In the genomic region with DNA sequence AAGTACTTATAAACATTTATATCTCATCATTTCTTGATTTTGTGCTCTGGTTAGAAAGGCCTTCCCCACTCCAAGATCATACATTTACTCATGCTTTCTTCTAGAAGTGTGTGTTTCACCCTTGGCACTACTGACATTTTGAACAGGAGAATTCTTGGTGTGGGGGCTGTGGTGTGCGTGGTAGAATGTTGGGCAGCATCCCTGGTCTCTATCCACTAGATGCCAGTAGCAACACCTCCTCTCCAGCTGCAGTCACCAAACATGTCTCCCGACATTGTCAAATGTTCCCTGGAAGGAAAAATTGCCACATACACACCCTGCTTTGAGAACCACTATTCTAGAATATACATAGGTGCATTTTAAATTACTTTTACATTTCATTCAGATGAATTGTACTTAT, we compare ENCODE assay signal across 1 cellular context.
TF ChIP-seq lines count a peak whose summit lies in the region.

No MANE protein-coding gene starts in this region.

TF ChIP-seq in HepG2, 621 proteins besides CTCF, POLR2A, EP300 and RAD21:
- TF ChIP-seq CBX2 (IDR thresholded peaks at IDR 0.05; ENCODE audit: low read depth, low read length) (0 out of 2 replicates have a peak, but pooled peaks have one; percentile 75), CBX2 (CRISPR knock-in tag; IDR thresholded peaks at IDR 0.05; ENCODE audit: low read depth) (no peak), MXI1 (IDR thresholded peaks at IDR 0.05; ENCODE audit: borderline replicate concordance, low read depth, low read length) (no peak), KLF13 (CRISPR knock-in tag; IDR thresholded peaks at IDR 0.05) (no peak), SAP130 (CRISPR knock-in tag; IDR thresholded peaks at IDR 0.05; ENCODE audit: low read depth) (0 out of 2 replicates have a peak, but pooled peaks have one; percentile 10), ZFP37 (CRISPR knock-in tag; IDR thresholded peaks at IDR 0.05; ENCODE audit: borderline replicate concordance) (no peak), RNF2 (conservative IDR thresholded peaks at IDR 0.05; ENCODE audit: low read depth) (0 out of 2 replicates have a peak, but pooled peaks have one; percentile 64), JUNB (CRISPR knock-in tag; IDR thresholded peaks at IDR 0.05; ENCODE audit: borderline replicate concordance) (no peak), SMC3 (IDR thresholded peaks at IDR 0.05; ENCODE audit: low read length) (peak; percentile 82), BCL6 (CRISPR knock-in tag; IDR thresholded peaks at IDR 0.05) (0 out of 2 replicates have a peak, but pooled peaks have one; percentile 47), GATAD2A (CRISPR knock-in tag; IDR thresholded peaks at IDR 0.05) (0 out of 2 replicates have a peak, but pooled peaks have one; percentile 20), TEAD3 (CRISPR knock-in tag; optimal IDR thresholded peaks at IDR 0.05; ENCODE audit: borderline replicate concordance) (peak; percentile 36), ZFP36L1 (CRISPR knock-in tag; IDR thresholded peaks at IDR 0.05) (no peak), STAG1 (CRISPR knock-in tag; IDR thresholded peaks at IDR 0.05) (peak; percentile 71), CEBPB (IDR thresholded peaks at IDR 0.05; ENCODE audit: borderline replicate concordance, low read depth, low read length) (peak; percentile 4; the same call in 1 of the 2 replicates), ZNF569 (CRISPR knock-in tag; IDR thresholded peaks at IDR 0.05; ENCODE audit: borderline replicate concordance) (no peak), ZNF713 (CRISPR knock-in tag; IDR thresholded peaks at IDR 0.05) (no peak), HDAC2 (CRISPR knock-in tag; IDR thresholded peaks at IDR 0.05) (no peak), U2AF2 (IDR thresholded peaks at IDR 0.05; ENCODE audit: low read depth, low read length) (no peak), AGO1 (IDR thresholded peaks at IDR 0.05; ENCODE audit: low read depth, low read length, poor library complexity, severe bottlenecking) (no peak), ZNF737 (CRISPR knock-in tag; IDR thresholded peaks at IDR 0.05; ENCODE audit: borderline replicate concordance) (no peak)
- TF ChIP-seq, protein P1, sequence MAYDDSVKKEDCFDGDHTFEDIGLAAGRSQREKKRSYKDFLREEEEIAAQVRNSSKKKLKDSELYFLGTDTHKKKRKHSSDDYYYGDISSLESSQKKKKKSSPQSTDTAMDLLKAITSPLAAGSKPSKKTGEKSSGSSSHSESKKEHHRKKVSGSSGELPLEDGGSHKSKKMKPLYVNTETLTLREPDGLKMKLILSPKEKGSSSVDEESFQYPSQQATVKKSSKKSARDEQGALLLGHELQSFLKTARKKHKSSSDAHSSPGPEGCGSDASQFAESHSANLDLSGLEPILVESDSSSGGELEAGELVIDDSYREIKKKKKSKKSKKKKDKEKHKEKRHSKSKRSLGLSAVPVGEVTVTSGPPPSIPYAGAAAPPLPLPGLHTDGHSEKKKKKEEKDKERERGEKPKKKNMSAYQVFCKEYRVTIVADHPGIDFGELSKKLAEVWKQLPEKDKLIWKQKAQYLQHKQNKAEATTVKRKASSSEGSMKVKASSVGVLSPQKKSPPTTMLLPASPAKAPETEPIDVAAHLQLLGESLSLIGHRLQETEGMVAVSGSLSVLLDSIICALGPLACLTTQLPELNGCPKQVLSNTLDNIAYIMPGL (CRISPR knock-in tag; IDR thresholded peaks at IDR 0.05; ENCODE audit: borderline replicate concordance in 1 of 2, low read depth in 1 of 2): no peak
- TF ChIP-seq, protein P2, sequence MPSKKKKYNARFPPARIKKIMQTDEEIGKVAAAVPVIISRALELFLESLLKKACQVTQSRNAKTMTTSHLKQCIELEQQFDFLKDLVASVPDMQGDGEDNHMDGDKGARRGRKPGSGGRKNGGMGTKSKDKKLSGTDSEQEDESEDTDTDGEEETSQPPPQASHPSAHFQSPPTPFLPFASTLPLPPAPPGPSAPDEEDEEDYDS (CRISPR knock-in tag; IDR thresholded peaks at IDR 0.05): no peak
- TF ChIP-seq, protein P3, sequence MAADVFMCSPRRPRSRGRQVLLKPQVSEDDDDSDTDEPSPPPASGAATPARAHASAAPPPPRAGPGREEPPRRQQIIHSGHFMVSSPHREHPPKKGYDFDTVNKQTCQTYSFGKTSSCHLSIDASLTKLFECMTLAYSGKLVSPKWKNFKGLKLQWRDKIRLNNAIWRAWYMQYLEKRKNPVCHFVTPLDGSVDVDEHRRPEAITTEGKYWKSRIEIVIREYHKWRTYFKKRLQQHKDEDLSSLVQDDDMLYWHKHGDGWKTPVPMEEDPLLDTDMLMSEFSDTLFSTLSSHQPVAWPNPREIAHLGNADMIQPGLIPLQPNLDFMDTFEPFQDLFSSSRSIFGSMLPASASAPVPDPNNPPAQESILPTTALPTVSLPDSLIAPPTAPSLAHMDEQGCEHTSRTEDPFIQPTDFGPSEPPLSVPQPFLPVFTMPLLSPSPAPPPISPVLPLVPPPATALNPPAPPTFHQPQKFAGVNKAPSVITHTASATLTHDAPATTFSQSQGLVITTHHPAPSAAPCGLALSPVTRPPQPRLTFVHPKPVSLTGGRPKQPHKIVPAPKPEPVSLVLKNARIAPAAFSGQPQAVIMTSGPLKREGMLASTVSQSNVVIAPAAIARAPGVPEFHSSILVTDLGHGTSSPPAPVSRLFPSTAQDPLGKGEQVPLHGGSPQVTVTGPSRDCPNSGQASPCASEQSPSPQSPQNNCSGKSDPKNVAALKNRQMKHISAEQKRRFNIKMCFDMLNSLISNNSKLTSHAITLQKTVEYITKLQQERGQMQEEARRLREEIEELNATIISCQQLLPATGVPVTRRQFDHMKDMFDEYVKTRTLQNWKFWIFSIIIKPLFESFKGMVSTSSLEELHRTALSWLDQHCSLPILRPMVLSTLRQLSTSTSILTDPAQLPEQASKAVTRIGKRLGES (CRISPR knock-in tag; IDR thresholded peaks at IDR 0.05; ENCODE audit: borderline replicate concordance): no peak
- TF ChIP-seq, protein P4, sequence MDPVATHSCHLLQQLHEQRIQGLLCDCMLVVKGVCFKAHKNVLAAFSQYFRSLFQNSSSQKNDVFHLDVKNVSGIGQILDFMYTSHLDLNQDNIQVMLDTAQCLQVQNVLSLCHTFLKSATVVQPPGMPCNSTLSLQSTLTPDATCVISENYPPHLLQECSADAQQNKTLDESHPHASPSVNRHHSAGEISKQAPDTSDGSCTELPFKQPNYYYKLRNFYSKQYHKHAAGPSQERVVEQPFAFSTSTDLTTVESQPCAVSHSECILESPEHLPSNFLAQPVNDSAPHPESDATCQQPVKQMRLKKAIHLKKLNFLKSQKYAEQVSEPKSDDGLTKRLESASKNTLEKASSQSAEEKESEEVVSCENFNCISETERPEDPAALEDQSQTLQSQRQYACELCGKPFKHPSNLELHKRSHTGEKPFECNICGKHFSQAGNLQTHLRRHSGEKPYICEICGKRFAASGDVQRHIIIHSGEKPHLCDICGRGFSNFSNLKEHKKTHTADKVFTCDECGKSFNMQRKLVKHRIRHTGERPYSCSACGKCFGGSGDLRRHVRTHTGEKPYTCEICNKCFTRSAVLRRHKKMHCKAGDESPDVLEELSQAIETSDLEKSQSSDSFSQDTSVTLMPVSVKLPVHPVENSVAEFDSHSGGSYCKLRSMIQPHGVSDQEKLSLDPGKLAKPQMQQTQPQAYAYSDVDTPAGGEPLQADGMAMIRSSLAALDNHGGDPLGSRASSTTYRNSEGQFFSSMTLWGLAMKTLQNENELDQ (CRISPR knock-in tag; IDR thresholded peaks at IDR 0.05; ENCODE audit: borderline replicate concordance): no peak
- TF ChIP-seq, protein P5, sequence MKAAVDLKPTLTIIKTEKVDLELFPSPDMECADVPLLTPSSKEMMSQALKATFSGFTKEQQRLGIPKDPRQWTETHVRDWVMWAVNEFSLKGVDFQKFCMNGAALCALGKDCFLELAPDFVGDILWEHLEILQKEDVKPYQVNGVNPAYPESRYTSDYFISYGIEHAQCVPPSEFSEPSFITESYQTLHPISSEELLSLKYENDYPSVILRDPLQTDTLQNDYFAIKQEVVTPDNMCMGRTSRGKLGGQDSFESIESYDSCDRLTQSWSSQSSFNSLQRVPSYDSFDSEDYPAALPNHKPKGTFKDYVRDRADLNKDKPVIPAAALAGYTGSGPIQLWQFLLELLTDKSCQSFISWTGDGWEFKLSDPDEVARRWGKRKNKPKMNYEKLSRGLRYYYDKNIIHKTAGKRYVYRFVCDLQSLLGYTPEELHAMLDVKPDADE (CRISPR knock-in tag; IDR thresholded peaks at IDR 0.05): no peak
- TF ChIP-seq, protein P6, sequence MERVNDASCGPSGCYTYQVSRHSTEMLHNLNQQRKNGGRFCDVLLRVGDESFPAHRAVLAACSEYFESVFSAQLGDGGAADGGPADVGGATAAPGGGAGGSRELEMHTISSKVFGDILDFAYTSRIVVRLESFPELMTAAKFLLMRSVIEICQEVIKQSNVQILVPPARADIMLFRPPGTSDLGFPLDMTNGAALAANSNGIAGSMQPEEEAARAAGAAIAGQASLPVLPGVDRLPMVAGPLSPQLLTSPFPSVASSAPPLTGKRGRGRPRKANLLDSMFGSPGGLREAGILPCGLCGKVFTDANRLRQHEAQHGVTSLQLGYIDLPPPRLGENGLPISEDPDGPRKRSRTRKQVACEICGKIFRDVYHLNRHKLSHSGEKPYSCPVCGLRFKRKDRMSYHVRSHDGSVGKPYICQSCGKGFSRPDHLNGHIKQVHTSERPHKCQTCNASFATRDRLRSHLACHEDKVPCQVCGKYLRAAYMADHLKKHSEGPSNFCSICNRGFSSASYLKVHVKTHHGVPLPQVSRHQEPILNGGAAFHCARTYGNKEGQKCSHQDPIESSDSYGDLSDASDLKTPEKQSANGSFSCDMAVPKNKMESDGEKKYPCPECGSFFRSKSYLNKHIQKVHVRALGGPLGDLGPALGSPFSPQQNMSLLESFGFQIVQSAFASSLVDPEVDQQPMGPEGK (CRISPR knock-in tag; IDR thresholded peaks at IDR 0.05): peak; percentile 46; the same call in 1 of the 2 replicates
- TF ChIP-seq, protein P7, sequence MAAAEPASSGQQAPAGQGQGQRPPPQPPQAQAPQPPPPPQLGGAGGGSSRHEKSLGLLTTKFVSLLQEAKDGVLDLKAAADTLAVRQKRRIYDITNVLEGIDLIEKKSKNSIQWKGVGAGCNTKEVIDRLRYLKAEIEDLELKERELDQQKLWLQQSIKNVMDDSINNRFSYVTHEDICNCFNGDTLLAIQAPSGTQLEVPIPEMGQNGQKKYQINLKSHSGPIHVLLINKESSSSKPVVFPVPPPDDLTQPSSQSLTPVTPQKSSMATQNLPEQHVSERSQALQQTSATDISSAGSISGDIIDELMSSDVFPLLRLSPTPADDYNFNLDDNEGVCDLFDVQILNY (CRISPR knock-in tag; conservative IDR thresholded peaks at IDR 0.05): no peak
- TF ChIP-seq, protein P8, sequence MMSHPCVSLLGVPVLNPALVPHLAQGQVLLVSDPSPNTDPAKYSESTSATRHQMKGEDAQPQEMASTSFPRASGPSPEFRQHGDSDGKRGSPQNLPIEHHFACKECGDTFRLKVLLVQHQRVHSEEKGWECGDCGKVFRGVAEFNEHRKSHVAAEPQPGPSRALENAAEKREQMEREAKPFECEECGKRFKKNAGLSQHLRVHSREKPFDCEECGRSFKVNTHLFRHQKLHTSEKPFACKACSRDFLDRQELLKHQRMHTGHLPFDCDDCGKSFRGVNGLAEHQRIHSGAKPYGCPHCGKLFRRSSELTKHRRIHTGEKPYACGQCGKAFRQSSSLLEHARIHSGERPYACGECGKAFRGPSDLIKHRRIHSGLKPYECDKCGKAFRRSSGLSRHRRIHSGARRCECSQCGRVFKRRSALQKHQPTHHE (CRISPR knock-in tag; IDR thresholded peaks at IDR 0.05; ENCODE audit: borderline replicate concordance): no peak
- TF ChIP-seq, protein P9, sequence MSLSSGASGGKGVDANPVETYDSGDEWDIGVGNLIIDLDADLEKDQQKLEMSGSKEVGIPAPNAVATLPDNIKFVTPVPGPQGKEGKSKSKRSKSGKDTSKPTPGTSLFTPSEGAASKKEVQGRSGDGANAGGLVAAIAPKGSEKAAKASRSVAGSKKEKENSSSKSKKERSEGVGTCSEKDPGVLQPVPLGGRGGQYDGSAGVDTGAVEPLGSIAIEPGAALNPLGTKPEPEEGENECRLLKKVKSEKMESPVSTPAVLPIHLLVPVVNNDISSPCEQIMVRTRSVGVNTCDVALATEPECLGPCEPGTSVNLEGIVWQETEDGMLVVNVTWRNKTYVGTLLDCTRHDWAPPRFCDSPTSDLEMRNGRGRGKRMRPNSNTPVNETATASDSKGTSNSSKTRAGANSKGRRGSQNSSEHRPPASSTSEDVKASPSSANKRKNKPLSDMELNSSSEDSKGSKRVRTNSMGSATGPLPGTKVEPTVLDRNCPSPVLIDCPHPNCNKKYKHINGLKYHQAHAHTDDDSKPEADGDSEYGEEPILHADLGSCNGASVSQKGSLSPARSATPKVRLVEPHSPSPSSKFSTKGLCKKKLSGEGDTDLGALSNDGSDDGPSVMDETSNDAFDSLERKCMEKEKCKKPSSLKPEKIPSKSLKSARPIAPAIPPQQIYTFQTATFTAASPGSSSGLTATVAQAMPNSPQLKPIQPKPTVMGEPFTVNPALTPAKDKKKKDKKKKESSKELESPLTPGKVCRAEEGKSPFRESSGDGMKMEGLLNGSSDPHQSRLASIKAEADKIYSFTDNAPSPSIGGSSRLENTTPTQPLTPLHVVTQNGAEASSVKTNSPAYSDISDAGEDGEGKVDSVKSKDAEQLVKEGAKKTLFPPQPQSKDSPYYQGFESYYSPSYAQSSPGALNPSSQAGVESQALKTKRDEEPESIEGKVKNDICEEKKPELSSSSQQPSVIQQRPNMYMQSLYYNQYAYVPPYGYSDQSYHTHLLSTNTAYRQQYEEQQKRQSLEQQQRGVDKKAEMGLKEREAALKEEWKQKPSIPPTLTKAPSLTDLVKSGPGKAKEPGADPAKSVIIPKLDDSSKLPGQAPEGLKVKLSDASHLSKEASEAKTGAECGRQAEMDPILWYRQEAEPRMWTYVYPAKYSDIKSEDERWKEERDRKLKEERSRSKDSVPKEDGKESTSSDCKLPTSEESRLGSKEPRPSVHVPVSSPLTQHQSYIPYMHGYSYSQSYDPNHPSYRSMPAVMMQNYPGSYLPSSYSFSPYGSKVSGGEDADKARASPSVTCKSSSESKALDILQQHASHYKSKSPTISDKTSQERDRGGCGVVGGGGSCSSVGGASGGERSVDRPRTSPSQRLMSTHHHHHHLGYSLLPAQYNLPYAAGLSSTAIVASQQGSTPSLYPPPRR (CRISPR knock-in tag; IDR thresholded peaks at IDR 0.05; ENCODE audit: borderline replicate concordance): no peak
